ENCODE assay signal across 30 cellular contexts in genomic region chr20:50487397-50487796, GRCh38. TPM values are rescaled to one million over a fixed set of nuclear protein-coding genes. Genes with fewer than 3 reads are reported as not detected.
DNase-seq lines count a peak whose midpoint lies in the region; ATAC-seq and TF ChIP-seq lines count a peak whose summit lies in the region.
"Had no signal": no experiment of that assay in that cellular context is flagged by ENCODE, and none has a peak within 500 bp of the region (broad histone marks: within the 10 kb centered on the region; RNA-seq: fewer than 3 reads in every experiment).

No MANE protein-coding gene starts in this region.

- no peaks in the 10 kb centered on the region for H3K27me3 Mint-ChIP-seq in activated T-cell treated with anti-CD3 and anti-CD28 coated beads, Interleukin-2, amount 50 U/mL, for 72 hours (ENCODE audit: low read depth)
- peaks cover 2% of the 10 kb centered on the region for H3K27me3 Mint-ChIP-seq in IgD-negative memory B cell
- H3K27me3 Mint-ChIP-seq in activated CD4-positive, alpha-beta memory T cell treated with anti-CD3 and anti-CD28 coated beads for 36 hours = no peaks in the 10 kb centered on the region
- H3K27me3 Mint-ChIP-seq: T-helper 17 cell had no signal

- no peak overlapping the region for H3K4me3 ChIP-seq in left lung
- H3K4me3 ChIP-seq: ascending aorta, cardiac muscle cell, colonic mucosa, skin epidermis had no signal

- H3K9me3 Mint-ChIP-seq in activated T-cell treated with anti-CD3 and anti-CD28 coated beads, Interleukin-2, amount 50 U/mL, for 72 hours = no peaks in the 10 kb centered on the region
- H3K9me3 Mint-ChIP-seq in IgD-negative memory B cell = no peaks in the 10 kb centered on the region
- no peaks in the 10 kb centered on the region for H3K9me3 Mint-ChIP-seq in activated CD4-positive, alpha-beta memory T cell treated with anti-CD3 and anti-CD28 coated beads for 36 hours
- no peaks in the 10 kb centered on the region for H3K9me3 Mint-ChIP-seq in stimulated activated effector memory CD8-positive, alpha-beta T cell treated with anti-CD3 and anti-CD28 coated beads, Interleukin-12 subunit alpha, Interleukin-12 subunit beta, amount 100 ng/mL, for 72 hours
- H3K9me3 Mint-ChIP-seq: effector memory CD8-positive, alpha-beta T cell; type B pancreatic cell had no signal

- H3K4me1 Mint-ChIP-seq in activated T-cell treated with anti-CD3 and anti-CD28 coated beads, Interleukin-2, amount 50 U/mL, for 72 hours (ENCODE audit: low read depth) = peaks cover 86% of the 10 kb centered on the region
- peaks cover 27 to 42% (median 37%) of the 10 kb centered on the region in 3 donors for H3K4me1 Mint-ChIP-seq in IgD-negative memory B cell
- H3K4me1 Mint-ChIP-seq in activated CD4-positive, alpha-beta memory T cell treated with anti-CD3 and anti-CD28 coated beads for 36 hours (ENCODE audit: low read depth) = peaks cover 42% of the 10 kb centered on the region
- peaks cover 56% of the 10 kb centered on the region for H3K4me1 Mint-ChIP-seq in stimulated activated effector memory CD8-positive, alpha-beta T cell treated with anti-CD3 and anti-CD28 coated beads, Interleukin-12 subunit alpha, Interleukin-12 subunit beta, amount 100 ng/mL, for 72 hours

- no peak for TF ChIP-seq CTCF in left lung (IDR thresholded peaks at IDR 0.05)

- H3K27me3 ChIP-seq in left lung = no peaks in the 10 kb centered on the region
- H3K27me3 ChIP-seq: ascending aorta, cardiac muscle cell, colonic mucosa had no signal

- peaks cover 0 to 3% of the 10 kb centered on the region in 2 donors for H3K36me3 Mint-ChIP-seq in activated T-cell treated with anti-CD3 and anti-CD28 coated beads, Interleukin-2, amount 50 U/mL, for 72 hours (ENCODE audit: insufficient read depth in 2 of 2)
- H3K36me3 Mint-ChIP-seq in IgD-negative memory B cell = no peaks in the 10 kb centered on the region
- no peaks in the 10 kb centered on the region for H3K36me3 Mint-ChIP-seq in activated CD4-positive, alpha-beta memory T cell treated with anti-CD3 and anti-CD28 coated beads for 36 hours
- H3K36me3 Mint-ChIP-seq in stimulated activated effector memory CD8-positive, alpha-beta T cell treated with anti-CD3 and anti-CD28 coated beads, Interleukin-12 subunit alpha, Interleukin-12 subunit beta, amount 100 ng/mL, for 72 hours = no peaks in the 10 kb centered on the region
- H3K36me3 Mint-ChIP-seq: naive thymus-derived CD8-positive, alpha-beta T cell; type B pancreatic cell had no signal

- DNase-seq in activated T-cell treated with anti-CD3 and anti-CD28 coated beads, Interleukin-2, amount 50 U/mL, for 72 hours = peak; percentile 62 to 64
- DNase-seq in activated T-cell treated with anti-CD3 and anti-CD28 coated beads for 4 hours (no peak), NCI-H524 treated with DMSO at 0.1 percent for 48 hours (lab: John Stamatoyannopoulos, UW) (no peak), left lung (no peak)
- DNase-seq in activated CD4-positive, alpha-beta memory T cell treated with anti-CD3 and anti-CD28 coated beads for 36 hours = peak; percentile 58
- DNase-seq in stimulated activated effector memory CD8-positive, alpha-beta T cell treated with anti-CD3 and anti-CD28 coated beads, Interleukin-12 subunit alpha, Interleukin-12 subunit beta, amount 100 ng/mL, for 72 hours (ENCODE audit: low spot score in 2 of 2) = peak in 1 of 2 donors; percentile 65
- DNase-seq: colonic mucosa; DMS79 treated with DMSO at 0.1 percent for 48 hours; effector memory CD8-positive, alpha-beta T cell; erythroblast; GF-D8; H9; KG1; midbrain; naive thymus-derived CD8-positive, alpha-beta T cell; NCI-H1436 treated with DMSO at 0.1 percent for 48 hours; NCI-H2107; NCI-H446; OCI-M1; stimulated activated CD8-positive, alpha-beta memory T cell treated with anti-CD3 and anti-CD28 coated beads, Interleukin-4, amount 100 ng/mL, for 48 hours; substantia nigra; T-helper 17 cell had no signal

- H3K27ac ChIP-seq in left lung = no peak overlapping the region
- H3K27ac ChIP-seq: ascending aorta, C4-2B, cardiac muscle cell, colonic mucosa, skin epidermis had no signal

- H3K4me3 Mint-ChIP-seq in activated T-cell treated with anti-CD3 and anti-CD28 coated beads, Interleukin-2, amount 50 U/mL, for 72 hours = peak overlapping the region; percentile 63 to 68
- H3K4me3 Mint-ChIP-seq in IgD-negative memory B cell = peak overlapping the region in 3 of 4 donors; percentile 15 to 75 (median 75)
- H3K4me3 Mint-ChIP-seq in activated CD4-positive, alpha-beta memory T cell treated with anti-CD3 and anti-CD28 coated beads for 36 hours = no peak overlapping the region
- peak overlapping the region; percentile 48 for H3K4me3 Mint-ChIP-seq in stimulated activated effector memory CD8-positive, alpha-beta T cell treated with anti-CD3 and anti-CD28 coated beads, Interleukin-12 subunit alpha, Interleukin-12 subunit beta, amount 100 ng/mL, for 72 hours
- H3K4me3 Mint-ChIP-seq: effector memory CD8-positive, alpha-beta T cell; H9; naive thymus-derived CD8-positive, alpha-beta T cell; T-helper 17 cell; type B pancreatic cell had no signal

- CTCF ChIA-PET in activated CD4-positive, alpha-beta memory T cell treated with anti-CD3 and anti-CD28 coated beads for 36 hours (lab: Charles Lee) = interaction anchor here (2.0 kb wide), 1 partner anchor 9 kb away, joined by 11 read pairs; no protein-coding TSS in a partner anchor

- peak overlapping the region; percentile 79 for H3K27ac Mint-ChIP-seq in activated T-cell treated with anti-CD3 and anti-CD28 coated beads, Interleukin-2, amount 50 U/mL, for 72 hours
- H3K27ac Mint-ChIP-seq in IgD-negative memory B cell = peak overlapping the region; percentile 20 to 63 (median 49)
- H3K27ac Mint-ChIP-seq in activated CD4-positive, alpha-beta memory T cell treated with anti-CD3 and anti-CD28 coated beads for 36 hours = peak overlapping the region; percentile 53
- H3K27ac Mint-ChIP-seq in stimulated activated effector memory CD8-positive, alpha-beta T cell treated with anti-CD3 and anti-CD28 coated beads, Interleukin-12 subunit alpha, Interleukin-12 subunit beta, amount 100 ng/mL, for 72 hours = peak overlapping the region; percentile 84
- H3K27ac Mint-ChIP-seq: activated naive CD4-positive, alpha-beta T cell treated with anti-CD3 and anti-CD28 coated beads, Interleukin-2, amount 50 U/mL, for 72 hours; effector memory CD8-positive, alpha-beta T cell; H9; T-helper 17 cell; type B pancreatic cell had no signal

- intact Hi-C loops in activated CD4-positive, alpha-beta memory T cell treated with anti-CD3 and anti-CD28 coated beads for 36 hours (cut with micrococcal nuclease) = loop anchor here (10.0 kb wide), 1 partner anchor 247 kb away; the partner anchor contains the start of gene PARD6B
- intact Hi-C loops in left lung (cut with DNase I) = no loop called here

- H3K36me3 ChIP-seq in left lung = no peaks in the 10 kb centered on the region
- H3K36me3 ChIP-seq: ascending aorta, cardiac muscle cell, colonic mucosa had no signal

- peaks cover 0 to 17% of the 10 kb centered on the region in 2 donors for H3K4me1 ChIP-seq in left lung
- H3K4me1 ChIP-seq: colonic mucosa had no signal

- no peaks in the 10 kb centered on the region for H3K9me3 ChIP-seq in left lung
- H3K9me3 ChIP-seq: ascending aorta, colonic mucosa had no signal

- ATAC-seq in activated T-cell treated with anti-CD3 and anti-CD28 coated beads, Interleukin-2, amount 50 U/mL, for 72 hours (replicated peaks in 1 of 2) = peak; percentile 80 to 83
- peak; percentile 88 for ATAC-seq in stimulated activated effector memory CD8-positive, alpha-beta T cell treated with anti-CD3 and anti-CD28 coated beads, Interleukin-12 subunit alpha, Interleukin-12 subunit beta, amount 100 ng/mL, for 72 hours
- ATAC-seq in left lung = no peak
- ATAC-seq: effector memory CD8-positive, alpha-beta T cell; SK-N-SH treated with all-trans-retinoic acid at 6 μM for 48 hours; T-helper 17 cell had no signal

- POLR2A ChIA-PET in activated CD4-positive, alpha-beta memory T cell treated with anti-CD3 and anti-CD28 coated beads for 36 hours (lab: Charles Lee) = interaction anchor here (0.7 to 2.3 kb wide), 4 partner anchors 22 to 406 kb away, joined by 3 to 7 read pairs (median 4); partner anchors contain the start of gene PTPN1

RNA-seq across cellular contexts. Expression of gene PTPN1, which starts 22.8 kb away (rescaled TPM):
- total RNA-seq in activated T-cell treated with anti-CD3 and anti-CD28 coated beads, Interleukin-2, amount 50 U/mL, for 72 hours = 100 to 1,000 TPM; 138 TPM
- 73.8 TPM for polyA plus RNA-seq in IgD-negative memory B cell
- total RNA-seq in activated CD4-positive, alpha-beta memory T cell treated with anti-CD3 and anti-CD28 coated beads for 36 hours = 10 to 100 TPM; 80.6 to 83.4 TPM
- total RNA-seq in left lung = 10 to 100 TPM; 70.7 to 98.6 TPM

Comparison
In these comparisons a context has a peak if more than half of its experiments do, and no peak if none do; other contexts are left out.
1. DNase-seq: peak in activated T-cell treated with anti-CD3 and anti-CD28 coated beads, Interleukin-2, amount 50 U/mL, for 72 hours (2 of 2) and activated CD4-positive, alpha-beta memory T cell treated with anti-CD3 and anti-CD28 coated beads for 36 hours (single experiment); none in activated T-cell treated with anti-CD3 and anti-CD28 coated beads for 4 hours (single experiment), NCI-H524 treated with DMSO at 0.1 percent for 48 hours (single experiment) and left lung (0 of 2).
2. Peak in every context shown above with its lines, with median percentiles within 50 percentile points of each other: H3K27ac Mint-ChIP-seq.